ENCODE assay signal across 12 cellular contexts in genomic region chr11:1437500-1437899, GRCh38. TPM values are rescaled to one million over a fixed set of nuclear protein-coding genes. Genes with fewer than 3 reads are reported as not detected.
DNase-seq lines count a peak whose midpoint lies in the region; ATAC-seq and TF ChIP-seq lines count a peak whose summit lies in the region.
"Had no signal": no experiment of that assay in that cellular context is flagged by ENCODE, and none has a peak within 500 bp of the region (broad histone marks: within the 10 kb centered on the region; RNA-seq: fewer than 3 reads in every experiment).

No MANE protein-coding gene starts in this region.

- peak; percentile 56 for ATAC-seq in SK-N-SH treated with all-trans-retinoic acid at 6 μM for 48 hours
- ATAC-seq in heart right ventricle: peak; percentile 91 to 98 (median 96)
- no peak for ATAC-seq in T-helper 17 cell
- no peak for ATAC-seq in activated T-cell treated with anti-CD3 and anti-CD28 coated beads, Interleukin-2, amount 50 U/mL, for 72 hours (replicated peaks in 1 of 2)

- H3K27me3 ChIP-seq in heart right ventricle (peaks cover 0 to 18% (median 0%) of the 10 kb centered on the region in 7 donors), spleen (replicated peaks in 1 of 7) (peaks cover 0 to 74% (median 5%) of the 10 kb centered on the region in 7 donors)

- H3K27ac ChIP-seq in heart right ventricle: peak overlapping the region in 1 of 10 donors; percentile 39
- no peak overlapping the region for H3K27ac ChIP-seq in spleen

- TF ChIP-seq POLR2A in spleen (IDR thresholded peaks at IDR 0.05): no peak

- no peaks in the 10 kb centered on the region for H3K4me1 Mint-ChIP-seq in T-helper 17 cell
- H3K4me1 Mint-ChIP-seq in activated T-cell treated with anti-CD3 and anti-CD28 coated beads, Interleukin-2, amount 50 U/mL, for 72 hours (ENCODE audit: low read depth): no peaks in the 10 kb centered on the region

- intact Hi-C loops in heart right ventricle (cut with DNase I) (no loop called here), spleen (cut with DNase I; ENCODE audit: low total_unique reads) (no loop called here)

- H3K36me3 ChIP-seq in heart right ventricle (no peaks in the 10 kb centered on the region), spleen (no peaks in the 10 kb centered on the region)

- no peaks in the 10 kb centered on the region for H3K36me3 Mint-ChIP-seq in T-helper 17 cell (ENCODE audit: low read depth)
- no peaks in the 10 kb centered on the region for H3K36me3 Mint-ChIP-seq in activated T-cell treated with anti-CD3 and anti-CD28 coated beads, Interleukin-2, amount 50 U/mL, for 72 hours (ENCODE audit: insufficient read depth in 2 of 2)
- H3K36me3 Mint-ChIP-seq: natural killer cell treated with Interleukin-12 subunit alpha and Interleukin-12 subunit beta and Interleukin-15 and Interleukin-18, amount 100 ng/mL, for 72 hours had no signal

- no peaks in the 10 kb centered on the region for H3K27me3 Mint-ChIP-seq in T-helper 17 cell
- H3K27me3 Mint-ChIP-seq in activated T-cell treated with anti-CD3 and anti-CD28 coated beads, Interleukin-2, amount 50 U/mL, for 72 hours (ENCODE audit: low read depth): no peaks in the 10 kb centered on the region
- H3K27me3 Mint-ChIP-seq: natural killer cell treated with Interleukin-12 subunit alpha and Interleukin-12 subunit beta and Interleukin-15 and Interleukin-18, amount 100 ng/mL, for 72 hours had no signal

- peaks cover 4 to 32% (median 19%) of the 10 kb centered on the region in 9 donors for H3K4me1 ChIP-seq in heart right ventricle
- H3K4me1 ChIP-seq in spleen: peaks cover 0 to 33% (median 8%) of the 10 kb centered on the region in 6 donors

- H3K4me3 ChIP-seq in heart right ventricle (no peak overlapping the region), spleen (no peak overlapping the region)

- DNase-seq in H4 (ENCODE audit: low spot score) (peak; percentile 84), heart right ventricle (peak; percentile 69 to 71), spleen (peak; percentile 86), DMS153 treated with DMSO at 0.1 percent for 48 hours (lab: John Stamatoyannopoulos, UW; ENCODE audit: unreplicated experiment) (no peak), T-helper 17 cell (no peak), iPS-NIHi11 (ENCODE audit: low spot score) (no peak)
- DNase-seq in activated T-cell treated with anti-CD3 and anti-CD28 coated beads, Interleukin-2, amount 50 U/mL, for 72 hours: no peak
- DNase-seq: DMS79 treated with DMSO at 0.1 percent for 48 hours, NCI-H1694 treated with DMSO at 0.1 percent for 48 hours, T1000 had no signal

- H3K4me3 Mint-ChIP-seq in T-helper 17 cell: no peak overlapping the region
- no peak overlapping the region for H3K4me3 Mint-ChIP-seq in activated T-cell treated with anti-CD3 and anti-CD28 coated beads, Interleukin-2, amount 50 U/mL, for 72 hours
- H3K4me3 Mint-ChIP-seq: natural killer cell treated with Interleukin-12 subunit alpha and Interleukin-12 subunit beta and Interleukin-15 and Interleukin-18, amount 100 ng/mL, for 72 hours had no signal

- TF ChIP-seq CTCF in heart right ventricle (IDR thresholded peaks at IDR 0.05) (no peak), spleen (IDR thresholded peaks at IDR 0.05 in 8 of 11, conservative IDR thresholded peaks at IDR 0.05 in 3 of 11) (no peak)

- H3K9me3 Mint-ChIP-seq in activated T-cell treated with anti-CD3 and anti-CD28 coated beads, Interleukin-2, amount 50 U/mL, for 72 hours: no peaks in the 10 kb centered on the region
- H3K9me3 Mint-ChIP-seq: natural killer cell treated with Interleukin-12 subunit alpha and Interleukin-12 subunit beta and Interleukin-15 and Interleukin-18, amount 100 ng/mL, for 72 hours had no signal

- 20% methylated on average over 6 of the region's 6 CpGs for WGBS in heart right ventricle, 2 donors
- WGBS in spleen, 5 donors: 40 to 60% (median 47%) methylated on average over 1 to 6 of the region's 6 CpGs; no CpG with 5 or more reads in 1 of the 5 donors

- no peak overlapping the region for H3K27ac Mint-ChIP-seq in T-helper 17 cell
- no peak overlapping the region for H3K27ac Mint-ChIP-seq in activated T-cell treated with anti-CD3 and anti-CD28 coated beads, Interleukin-2, amount 50 U/mL, for 72 hours
- H3K27ac Mint-ChIP-seq: natural killer cell treated with Interleukin-12 subunit alpha and Interleukin-12 subunit beta and Interleukin-15 and Interleukin-18, amount 100 ng/mL, for 72 hours had no signal

- H3K9me3 ChIP-seq in heart right ventricle (no peaks in the 10 kb centered on the region), spleen (no peaks in the 10 kb centered on the region), T-helper 17 cell (ENCODE audit: control insufficient read depth, low read length, poor library complexity, severe bottlenecking) (no peaks in the 10 kb centered on the region)

TF ChIP-seq in SK-N-SH treated with all-trans-retinoic acid at 6 μM for 48 hours, 23 proteins besides CTCF, POLR2A, EP300 and RAD21:
- TF ChIP-seq ZNF565 (CRISPR knock-in tag; conservative IDR thresholded peaks at IDR 0.05; ENCODE audit: low read depth) (no peak), ISL1 (CRISPR knock-in tag; IDR thresholded peaks at IDR 0.05) (no peak), ESRRG (CRISPR knock-in tag; IDR thresholded peaks at IDR 0.05) (no peak), OSR1 (CRISPR knock-in tag; IDR thresholded peaks at IDR 0.05) (no peak), ZNF70 (CRISPR knock-in tag; IDR thresholded peaks at IDR 0.05) (no peak), ZNF8 (CRISPR knock-in tag; IDR thresholded peaks at IDR 0.05) (no peak), SNAI2 (CRISPR knock-in tag; IDR thresholded peaks at IDR 0.05) (no peak), TOX (CRISPR knock-in tag; IDR thresholded peaks at IDR 0.05; ENCODE audit: borderline replicate concordance) (no peak), TCF4 (CRISPR knock-in tag; IDR thresholded peaks at IDR 0.05; ENCODE audit: borderline replicate concordance) (no peak), POU6F1 (CRISPR knock-in tag; IDR thresholded peaks at IDR 0.05; ENCODE audit: borderline replicate concordance, low read depth) (no peak), GLIS3 (CRISPR knock-in tag; IDR thresholded peaks at IDR 0.05) (no peak)
TF ChIP-seq in SK-N-SH treated with all-trans-retinoic acid at 6 μM for 48 hours: peak in this region for 0.

RNA-seq across cellular contexts. Expression of gene BRSK2, which starts 47.8 kb away (rescaled TPM):
- total RNA-seq in H4 (2014; rRNA removed; shearing (Covaris generic)): 1.3 and 2.5 TPM in 2 replicates
- total RNA-seq in heart right ventricle: under 1 TPM in 9 of 10 donors, not detected in 1; 0.13 to 0.91 (median 0.42) TPM
- 1 to 10 TPM in 1 of 2 donors, under 1 TPM in 1; 0.68 to 2.3 TPM for polyA plus RNA-seq in heart right ventricle
- under 1 TPM; 0.26 to 0.77 (median 0.47) TPM for total RNA-seq in spleen
- 1 to 10 TPM in 1 of 3 donors, under 1 TPM in 2; 0.17 to 1.5 (median 0.32) TPM for polyA plus RNA-seq in spleen
- total RNA-seq in T-helper 17 cell: under 1 TPM; 0.23 to 0.25 TPM
- under 1 TPM; 0.51 to 0.84 TPM for total RNA-seq in activated T-cell treated with anti-CD3 and anti-CD28 coated beads, Interleukin-2, amount 50 U/mL, for 72 hours

RNA-seq across cellular contexts. Expression of gene MOB2, which starts 49.1 kb away (rescaled TPM):
- 15.2 and 18.1 TPM in 2 replicates for total RNA-seq in H4 (2014; rRNA removed; shearing (Covaris generic))
- total RNA-seq in heart right ventricle (10 to 100 TPM; 36.8 to 59.1 (median 45.2) TPM), spleen (10 to 100 TPM; 28.1 to 49.8 (median 42.3) TPM), T-helper 17 cell (10 to 100 TPM; 65.0 to 65.7 TPM)
- polyA plus RNA-seq in heart right ventricle (10 to 100 TPM; 25.2 to 57.9 TPM), spleen (10 to 100 TPM; 30.5 to 51.5 (median 32.6) TPM)
- total RNA-seq in activated T-cell treated with anti-CD3 and anti-CD28 coated beads, Interleukin-2, amount 50 U/mL, for 72 hours: 10 to 100 TPM; 30.7 to 31.0 TPM

Comparison
In these comparisons a context has a peak if more than half of its experiments do, and no peak if none do; other contexts are left out.
1. DNase-seq: peak in H4 (single experiment), heart right ventricle (2 of 2) and spleen (single experiment); none in DMS153 treated with DMSO at 0.1 percent for 48 hours (single experiment), T-helper 17 cell (0 of 3), iPS-NIHi11 (single experiment) and activated T-cell treated with anti-CD3 and anti-CD28 coated beads, Interleukin-2, amount 50 U/mL, for 72 hours (0 of 2).
2. ATAC-seq: peak in SK-N-SH treated with all-trans-retinoic acid at 6 μM for 48 hours (single experiment) and heart right ventricle (8 of 8); none in T-helper 17 cell (single experiment) and activated T-cell treated with anti-CD3 and anti-CD28 coated beads, Interleukin-2, amount 50 U/mL, for 72 hours (0 of 2).